Comparison of ENCODE assay signal across 21 cellular contexts in the genomic region with DNA sequence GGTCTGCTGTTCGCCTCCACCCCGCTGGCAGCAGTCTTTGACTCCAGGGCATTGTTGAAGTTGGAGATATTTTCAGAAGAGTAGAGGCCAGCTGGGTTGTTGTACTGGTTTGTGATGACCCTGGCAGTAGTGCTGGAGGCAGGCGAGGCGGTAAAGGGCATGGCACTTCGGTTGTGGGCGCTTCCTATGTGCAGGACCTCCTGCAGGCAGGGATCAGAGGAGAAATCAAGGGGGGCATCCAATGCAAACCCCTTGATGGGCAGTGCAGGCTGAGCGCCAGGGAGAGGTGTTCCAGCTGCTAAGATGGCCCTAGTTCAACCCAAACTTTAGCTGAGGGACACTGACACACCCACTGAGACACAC. TPM values are rescaled to one million over a fixed set of nuclear protein-coding genes. Genes with fewer than 3 reads are reported as not detected.
A peak's percentile ranks its signal among the peaks of the same experiment; 100 is the strongest.
DNase-seq lines count a peak whose midpoint lies in the region; ATAC-seq and TF ChIP-seq lines count a peak whose summit lies in the region.
"Had no signal": no experiment of that assay in that cellular context is flagged by ENCODE, and none has a peak within 500 bp of the region (broad histone marks: within the 10 kb centered on the region; RNA-seq: fewer than 3 reads in every experiment).

No MANE protein-coding gene starts in this region.

- peak overlapping the region in 1 of 2 donors; percentile 62 for H3K9ac ChIP-seq in colonic mucosa (ENCODE audit: low read depth in 2 of 2, low read length in 2 of 2)
- H3K9ac ChIP-seq in mesenchymal stem cell (ENCODE audit: low read length) = no peak overlapping the region
- H3K9ac ChIP-seq: BLaER1 had no signal

- in situ Hi-C loops in transverse colon (cut with MboI; ENCODE audit: low pct_ligation_motif_present in 1 of 4, low pct_unique_long_range_greater_than_20kb in 1 of 4, low sequenced_read_pairs in 3 of 4) = no loop called here

- H3K27me3 Mint-ChIP-seq in activated CD8-positive, alpha-beta memory T cell treated with anti-CD3 and anti-CD28 coated beads, Interleukin-2, amount 10 ng/mL, durations not matched to agents 7 days and 5 days = peaks cover 8% of the 10 kb centered on the region
- H3K27me3 Mint-ChIP-seq: activated CD4-positive, alpha-beta memory T cell treated with anti-CD3 and anti-CD28 coated beads for 36 hours; activated T-cell treated with anti-CD3 and anti-CD28 coated beads, Interleukin-2, amount 50 U/mL, for 24 hours had no signal

- H3K27ac ChIP-seq in colonic mucosa (peak overlapping the region; percentile 29), mesenchymal stem cell (ENCODE audit: low read length, poor library complexity, severe bottlenecking) (peak overlapping the region; percentile 8), transverse colon (peak overlapping the region in 3 of 4 donors; percentile 51 to 87 (median 86))
- H3K27ac ChIP-seq: 22Rv1, BLaER1 had no signal

- H4K8ac ChIP-seq in mesenchymal stem cell (ENCODE audit: low read length) = peak overlapping the region; percentile 19

- H3K27me3 ChIP-seq in colonic mucosa (no peaks in the 10 kb centered on the region), mesenchymal stem cell (ENCODE audit: control insufficient read depth in 1 of 2, insufficient read depth in 1 of 2, low read length in 2 of 2) (no peaks in the 10 kb centered on the region), transverse colon (no peaks in the 10 kb centered on the region)
- H3K27me3 ChIP-seq: BLaER1 had no signal

- TF ChIP-seq POLR2A in transverse colon (IDR thresholded peaks at IDR 0.05) = no peak

- H3K4me1 Mint-ChIP-seq in activated CD8-positive, alpha-beta memory T cell treated with anti-CD3 and anti-CD28 coated beads, Interleukin-2, amount 10 ng/mL, durations not matched to agents 7 days and 5 days = no peaks in the 10 kb centered on the region

- peak overlapping the region; percentile 57 for H2BK5ac ChIP-seq in mesenchymal stem cell (ENCODE audit: low read depth, low read length, poor library complexity, severe bottlenecking)

- H3K4me1 ChIP-seq in colonic mucosa (peaks cover 12% of the 10 kb centered on the region), mesenchymal stem cell (ENCODE audit: control insufficient read depth, insufficient read depth, low read depth, low read length) (peaks cover 29% of the 10 kb centered on the region), transverse colon (peaks cover 20 to 57% (median 38%) of the 10 kb centered on the region in 4 donors)
- H3K4me1 ChIP-seq: BLaER1 had no signal

- H3K4me3 ChIP-seq in colonic mucosa (no peak overlapping the region), mesenchymal stem cell (ENCODE audit: insufficient read depth in 1 of 2, low read depth in 1 of 2, low read length in 2 of 2) (no peak overlapping the region), transverse colon (no peak overlapping the region)
- H3K4me3 ChIP-seq: BLaER1, thoracic aorta had no signal

- CTCF ChIA-PET in activated CD8-positive, alpha-beta memory T cell treated with anti-CD3 and anti-CD28 coated beads, Interleukin-2, amount 10 ng/mL, durations not matched to agents 7 days and 5 days (lab: Charles Lee) = interaction anchor here (1.6 kb wide), 1 partner anchor 99 kb away, joined by 8 read pairs; no protein-coding TSS in a partner anchor

- TF ChIP-seq CTCF in colonic mucosa (IDR thresholded peaks at IDR 0.05) (no peak), transverse colon (IDR thresholded peaks at IDR 0.05) (no peak)

- peak overlapping the region; percentile 13 to 75 for H3K18ac ChIP-seq in mesenchymal stem cell (ENCODE audit: low read depth in 1 of 2, low read length in 2 of 2)

- no peak overlapping the region for H3K23ac ChIP-seq in mesenchymal stem cell (ENCODE audit: low read length in 2 of 2)

- peak overlapping the region in 1 of 2 experiments; percentile 72 for H2BK12ac ChIP-seq in mesenchymal stem cell (ENCODE audit: low read length in 2 of 2)

- peak overlapping the region; percentile 42 for H2BK120ac ChIP-seq in mesenchymal stem cell (ENCODE audit: low read depth, low read length)

- no peak overlapping the region for H3K4me2 ChIP-seq in mesenchymal stem cell (ENCODE audit: low read length, poor library complexity, severe bottlenecking)
- H3K4me2 ChIP-seq: BLaER1 had no signal

- WGBS in mesenchymal stem cell = 94% methylated on average over 7 of the region's 7 CpGs
- WGBS in transverse colon (ENCODE audit: low coverage in 1 of 2), 2 donors = 88% methylated on average over 7 of the region's 7 CpGs; no CpG with 5 or more reads in 1 of the 2 donors

- H4K91ac ChIP-seq in mesenchymal stem cell (ENCODE audit: low read length) = no peak overlapping the region

- no peak for ATAC-seq in activated CD8-positive, alpha-beta memory T cell treated with anti-CD3 and anti-CD28 coated beads, Interleukin-2, amount 10 ng/mL, durations not matched to agents 7 days and 5 days
- ATAC-seq: activated naive CD4-positive, alpha-beta T cell treated with anti-CD3 and anti-CD28 coated beads, Interleukin-2, amount 50 U/mL, for 72 hours had no signal

- H3K79me1 ChIP-seq in mesenchymal stem cell (replicated peaks; ENCODE audit: low read length, poor library complexity, severe bottlenecking) = peaks cover 14% of the 10 kb centered on the region

- H3K36me3 Mint-ChIP-seq in activated CD8-positive, alpha-beta memory T cell treated with anti-CD3 and anti-CD28 coated beads, Interleukin-2, amount 10 ng/mL, durations not matched to agents 7 days and 5 days = peaks cover 1% of the 10 kb centered on the region
- H3K36me3 Mint-ChIP-seq: activated CD4-positive, alpha-beta memory T cell treated with anti-CD3 and anti-CD28 coated beads for 36 hours; activated naive CD4-positive, alpha-beta T cell treated with anti-CD3 and anti-CD28 coated beads, Interleukin-2, amount 50 U/mL, for 72 hours had no signal

- H3K36me3 ChIP-seq in colonic mucosa (no peaks in the 10 kb centered on the region), mesenchymal stem cell (ENCODE audit: control insufficient read depth in 1 of 2, insufficient read depth in 2 of 2, low read depth in 1 of 2, low read length in 2 of 2) (peaks cover 0 to 22% of the 10 kb centered on the region in 2 experiments), transverse colon (peaks cover 0 to 17% (median 5%) of the 10 kb centered on the region in 4 donors)

- TF ChIP-seq EP300 in transverse colon (IDR thresholded peaks at IDR 0.05; ENCODE audit: low read depth) = no peak

- H3K14ac ChIP-seq in mesenchymal stem cell (ENCODE audit: low read length in 2 of 2) = no peak overlapping the region

- intact Hi-C loops in colonic mucosa (cut with DNase I) (loop anchor here (5.0 kb wide), 1 partner anchor 93 kb away; no protein-coding TSS in a partner anchor), transverse colon (cut with DNase I; ENCODE audit: low total_unique reads) (loop anchor here (5.0 kb wide), 1 partner anchor 1922 kb away; no protein-coding TSS in a partner anchor)

- no peak overlapping the region for H3K4ac ChIP-seq in mesenchymal stem cell (ENCODE audit: low read depth in 1 of 2, low read length in 2 of 2)

- no peak overlapping the region for H3K27ac Mint-ChIP-seq in activated CD8-positive, alpha-beta memory T cell treated with anti-CD3 and anti-CD28 coated beads, Interleukin-2, amount 10 ng/mL, durations not matched to agents 7 days and 5 days
- H3K27ac Mint-ChIP-seq: activated CD4-positive, alpha-beta memory T cell treated with anti-CD3 and anti-CD28 coated beads for 36 hours; activated naive CD4-positive, alpha-beta T cell treated with anti-CD3 and anti-CD28 coated beads, Interleukin-2, amount 50 U/mL, for 72 hours; activated T-cell treated with anti-CD3 and anti-CD28 coated beads, Interleukin-2, amount 50 U/mL, for 24 hours had no signal

- H2AK5ac ChIP-seq in mesenchymal stem cell (ENCODE audit: low read length, severe bottlenecking) = peak overlapping the region; percentile 86

- peak overlapping the region; percentile 18 for H2BK15ac ChIP-seq in mesenchymal stem cell (ENCODE audit: low read depth, poor library complexity, severe bottlenecking)

- H3K9me3 Mint-ChIP-seq in activated CD8-positive, alpha-beta memory T cell treated with anti-CD3 and anti-CD28 coated beads, Interleukin-2, amount 10 ng/mL, durations not matched to agents 7 days and 5 days (ENCODE audit: low read depth) = no peaks in the 10 kb centered on the region
- H3K9me3 Mint-ChIP-seq: activated CD4-positive, alpha-beta memory T cell treated with anti-CD3 and anti-CD28 coated beads for 36 hours; activated naive CD4-positive, alpha-beta T cell treated with anti-CD3 and anti-CD28 coated beads, Interleukin-2, amount 50 U/mL, for 72 hours; activated T-cell treated with anti-CD3 and anti-CD28 coated beads, Interleukin-2, amount 50 U/mL, for 24 hours had no signal

- DNase-seq in NCI-H146 treated with DMSO at 0.1 percent for 48 hours (lab: John Stamatoyannopoulos, UW; ENCODE audit: unreplicated experiment) (peak; percentile 10), NCI-H146 (lab: John Stamatoyannopoulos, UW) (no peak), colonic mucosa (no peak), mesenchymal stem cell (no peak), transverse colon (no peak), COLO668 (lab: John Stamatoyannopoulos, UW; ENCODE audit: unreplicated experiment) (no peak)
- DNase-seq in stimulated activated CD4-positive, alpha-beta T cell treated with anti-CD3 and anti-CD28 coated beads, Interleukin-4, amount 100 ng/mL, for 1 hour = no peak
- DNase-seq in activated CD8-positive, alpha-beta memory T cell treated with anti-CD3 and anti-CD28 coated beads, Interleukin-2, amount 10 ng/mL, durations not matched to agents 7 days and 5 days = no peak
- DNase-seq: activated CD4-positive, alpha-beta memory T cell treated with anti-CD3 and anti-CD28 coated beads for 36 hours; activated T-cell treated with anti-CD3 and anti-CD28 coated beads, Interleukin-2, amount 50 U/mL, for 24 hours; DMS153; erythroblast; NCI-H1694; NCI-H446 treated with DMSO at 0.1 percent for 48 hours; nucleus accumbens; Right ventricle myocardium superior; T-helper 1 cell had no signal

- H3K4me3 Mint-ChIP-seq in activated CD8-positive, alpha-beta memory T cell treated with anti-CD3 and anti-CD28 coated beads, Interleukin-2, amount 10 ng/mL, durations not matched to agents 7 days and 5 days = no peak overlapping the region
- H3K4me3 Mint-ChIP-seq: activated CD4-positive, alpha-beta memory T cell treated with anti-CD3 and anti-CD28 coated beads for 36 hours; activated T-cell treated with anti-CD3 and anti-CD28 coated beads, Interleukin-2, amount 50 U/mL, for 24 hours had no signal

- no peak overlapping the region for H2AFZ ChIP-seq in mesenchymal stem cell (ENCODE audit: low read depth, low read length)

- H3K9me3 ChIP-seq in colonic mucosa (no peaks in the 10 kb centered on the region), mesenchymal stem cell (ENCODE audit: control insufficient read depth, low read length) (no peaks in the 10 kb centered on the region), transverse colon (no peaks in the 10 kb centered on the region)
- H3K9me3 ChIP-seq: thoracic aorta had no signal

RNA-seq across cellular contexts. Expression of a gene that starts 27.0 kb away (rescaled TPM):
- total RNA-seq in colonic mucosa (100 to 1,000 TPM; 246 to 433 TPM), transverse colon (100 to 1,000 TPM; 201 to 259 (median 225) TPM)
- 537 TPM for polyA plus RNA-seq in mesenchymal stem cell (2013, experiment 1 of 2)
- polyA plus RNA-seq in mesenchymal stem cell (2013, experiment 2 of 2) = 536 TPM
- total RNA-seq in activated CD8-positive, alpha-beta memory T cell treated with anti-CD3 and anti-CD28 coated beads, Interleukin-2, amount 10 ng/mL, durations not matched to agents 7 days and 5 days = 10 to 100 TPM in 1 of 2 experiments, 1 to 10 TPM in 1; 4.8 to 22.7 TPM

Comparison
In these comparisons a context has a peak if more than half of its experiments do, and no peak if none do; other contexts are left out.
1. H3K27ac ChIP-seq: peak in every context shown above with its lines; median percentile 86 in transverse colon; 29 in colonic mucosa; 8 in mesenchymal stem cell.
2. RNA of a gene that starts 27.0 kb away (total RNA-seq): 246 to 433 TPM in colonic mucosa and 201 to 259 TPM in transverse colon; 4.8 to 22.7 TPM in activated CD8-positive, alpha-beta memory T cell treated with anti-CD3 and anti-CD28 coated beads, Interleukin-2, amount 10 ng/mL, durations not matched to agents 7 days and 5 days; every median in the first group is over 4 times any median in the second.